In genomic region chr21:42414928-42415769, GRCh38 we compare ENCODE assay signal across 8 cellular contexts. TPM values are rescaled to one million over a fixed set of nuclear protein-coding genes. Genes with fewer than 3 reads are reported as not detected.
DNase-seq lines count a peak whose midpoint lies in the region; ATAC-seq lines count a peak whose summit lies in the region.

No MANE protein-coding gene starts in this region.

- no peak overlapping the region for H3K27ac ChIP-seq in substantia nigra (ENCODE audit: low read depth, low read length, poor library complexity, severe bottlenecking)

- peak; percentile 68 for ATAC-seq in GM21423 (IDR thresholded peaks at IDR 0.05; ENCODE audit: unreplicated experiment)

- DNase-seq in CD1c-positive myeloid dendritic cell (ENCODE audit: extremely low spot score) = peak; percentile 88
- peak; percentile 82 for DNase-seq in HT1080 (ENCODE audit: low read depth)
- DNase-seq in activated T-cell treated with anti-CD3 and anti-CD28 coated beads for 24 hours (ENCODE audit: low read depth) = peak; percentile 93
- peak; percentile 50 for DNase-seq in iPS-NIHi11 (ENCODE audit: low spot score)
- DNase-seq in stimulated activated CD8-positive, alpha-beta memory T cell treated with anti-CD3 and anti-CD28 coated beads, Interleukin-2, amount 100 ng/mL, for 1 hour (ENCODE audit: low read depth in 2 of 2) = peak; percentile 70 to 79
- no peak for DNase-seq in substantia nigra (lab: John Stamatoyannopoulos, UW)
- no peak for DNase-seq in D341Med (ENCODE audit: low spot score)

RNA-seq across cellular contexts. Expression of gene UBASH3A, which starts 11.4 kb away (rescaled TPM):
- not detected in 2 replicates for total RNA-seq in HT1080 (2014; rRNA removed; shearing (Covaris generic))
- polyA plus RNA-seq in HT1080 (2015; cell fraction: cytosol; rRNA removed) = not detected in 2 replicates
- polyA plus RNA-seq in HT1080 (2015; cell fraction: nucleus; rRNA removed) = not detected in 2 replicates

RNA-seq across cellular contexts. Expression of gene TMPRSS3, which starts 19.3 kb away (rescaled TPM):
- not detected in 2 replicates for total RNA-seq in HT1080 (2014; rRNA removed; shearing (Covaris generic))
- polyA plus RNA-seq in HT1080 (2015; cell fraction: cytosol; rRNA removed) = not detected in 2 replicates
- polyA plus RNA-seq in HT1080 (2015; cell fraction: nucleus; rRNA removed) = not detected in 2 replicates

RNA-seq across cellular contexts. Expression of gene TFF1, which starts 48.8 kb away (rescaled TPM):
- not detected in 2 replicates for total RNA-seq in HT1080 (2014; rRNA removed; shearing (Covaris generic))
- not detected in 2 replicates for polyA plus RNA-seq in HT1080 (2015; cell fraction: cytosol; rRNA removed)
- polyA plus RNA-seq in HT1080 (2015; cell fraction: nucleus; rRNA removed) = not detected in 2 replicates

Comparison
In these comparisons a context has a peak if more than half of its experiments do, and no peak if none do; other contexts are left out.
1. DNase-seq: peak in CD1c-positive myeloid dendritic cell (single experiment), HT1080 (single experiment), activated T-cell treated with anti-CD3 and anti-CD28 coated beads for 24 hours (single experiment), iPS-NIHi11 (single experiment) and stimulated activated CD8-positive, alpha-beta memory T cell treated with anti-CD3 and anti-CD28 coated beads, Interleukin-2, amount 100 ng/mL, for 1 hour (2 of 2); none in substantia nigra (0 of 49) and D341Med (single experiment).